25 cellular contexts compared by ENCODE assay signal in the genomic region with DNA sequence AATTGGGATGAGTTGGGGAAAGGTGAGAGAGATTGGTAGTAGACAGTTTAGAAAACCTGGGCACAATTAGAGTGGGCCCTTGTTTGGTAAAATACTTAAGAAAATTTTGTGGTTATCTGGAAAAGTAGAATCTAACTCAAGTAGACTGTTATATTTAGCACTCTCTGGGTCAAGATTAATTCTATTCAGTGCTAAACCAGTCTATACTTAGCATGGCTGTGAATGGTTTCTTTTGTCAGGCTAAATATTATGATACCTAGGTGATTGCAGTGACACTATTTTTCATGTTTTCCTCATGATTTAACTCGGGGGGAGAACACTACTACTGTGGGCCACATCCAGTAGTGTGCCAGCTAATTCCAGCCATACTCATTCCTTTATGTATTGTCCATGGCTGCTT.
"Had no signal": no experiment of that assay in that cellular context is flagged by ENCODE, and none has a peak within 500 bp of the region (broad histone marks: within the 10 kb centered on the region; RNA-seq: fewer than 3 reads in every experiment).

No MANE protein-coding gene starts in this region.

- H3K27ac ChIP-seq: adrenal gland, foreskin keratinocyte, hepatocyte, right lobe of liver, skin epidermis, tibial artery had no signal

- H3K4me3 ChIP-seq: adrenal gland, hepatocyte, mucosa of descending colon, right lobe of liver, skin epidermis, tibial artery had no signal

- H3K27me3 ChIP-seq: adrenal gland, foreskin keratinocyte, hepatocyte, right lobe of liver, tibial artery had no signal

- DNase-seq: activated B cell treated with CpG ODN at 0.5 μM for 24 hours; activated CD4-positive, alpha-beta T cell treated with anti-CD3 and anti-CD28 coated beads for 36 hours; activated CD4-positive, alpha-beta T cell treated with anti-CD3 and anti-CD28 coated beads, Interleukin-2, amount 50 U/mL, for 4 hours; activated CD8-positive, alpha-beta memory T cell treated with anti-CD3 and anti-CD28 coated beads, Interleukin-2, amount 50 U/mL, for 48 hours; activated naive CD4-positive, alpha-beta T cell; activated T-cell treated with anti-CD3 and anti-CD28 coated beads, Interleukin-2, amount 50 U/mL, for 4 hours; adrenal gland; effector CD4-positive, alpha-beta T cell; foreskin keratinocyte; kidney glomerular epithelial cell; mesendoderm; mucosa of descending colon; nephron progenitor cell; nucleus accumbens; right lobe of liver; stimulated activated CD4-positive, alpha-beta T cell treated with anti-CD3 and anti-CD28 coated beads, Interleukin-1b, Interleukin-23, amount 100 ng/mL, for 48 hours; substantia nigra; T-helper 17 cell; tibial artery had no signal

- H2AFZ ChIP-seq: hepatocyte had no signal

- H3K9me3 ChIP-seq: mucosa of descending colon, right lobe of liver, tibial artery had no signal

- H3K4me3 Mint-ChIP-seq: activated B cell treated with CpG ODN at 0.5 μM for 24 hours; activated CD4-positive, alpha-beta T cell treated with anti-CD3 and anti-CD28 coated beads for 36 hours; activated naive CD8-positive, alpha-beta T cell; activated T-cell treated with anti-CD3 and anti-CD28 coated beads, Interleukin-2, amount 50 U/mL, for 4 hours; dendritic cell treated with granulocyte-macrophage colony-stimulating factor and Interleukin-4, amounts not matched to agents 40 ng/mL and 50 ng/mL, for 4 days; nephron progenitor cell; stimulated activated naive CD8-positive, alpha-beta T cell treated with anti-CD3 and anti-CD28 coated beads, Interleukin-15, Interleukin-2, amounts not matched to agents 100 ng/mL and 50 ng/mL, for 24 hours; T-helper 17 cell had no signal

- H3K4me1 Mint-ChIP-seq: nephron progenitor cell had no signal

- H3K4me1 ChIP-seq: adrenal gland, foreskin keratinocyte, right lobe of liver had no signal

- H3K27me3 Mint-ChIP-seq: activated B cell treated with CpG ODN at 0.5 μM for 24 hours; activated CD4-positive, alpha-beta T cell treated with anti-CD3 and anti-CD28 coated beads for 36 hours; activated naive CD8-positive, alpha-beta T cell; dendritic cell treated with granulocyte-macrophage colony-stimulating factor and Interleukin-4, amounts not matched to agents 40 ng/mL and 50 ng/mL, for 4 days; stimulated activated naive CD8-positive, alpha-beta T cell treated with anti-CD3 and anti-CD28 coated beads, Interleukin-15, Interleukin-2, amounts not matched to agents 100 ng/mL and 50 ng/mL, for 24 hours; T-helper 17 cell had no signal

- H3K36me3 ChIP-seq: adrenal gland, right lobe of liver had no signal

- H3K79me2 ChIP-seq: hepatocyte had no signal

- ATAC-seq: activated CD4-positive, alpha-beta T cell treated with anti-CD3 and anti-CD28 coated beads for 36 hours; activated T-cell treated with anti-CD3 and anti-CD28 coated beads, Interleukin-2, amount 50 U/mL, for 4 hours; foreskin keratinocyte; mucosa of descending colon; right lobe of liver; T-helper 17 cell had no signal

- H3K4me2 ChIP-seq: hepatocyte had no signal

- H3K9me3 Mint-ChIP-seq: activated B cell treated with CpG ODN at 0.5 μM for 24 hours; activated T-cell treated with anti-CD3 and anti-CD28 coated beads, Interleukin-2, amount 50 U/mL, for 4 hours; activated T-helper 2 cell treated with anti-CD3 and anti-CD28 coated beads, Interferon-gamma antibody, Interleukin-2, Interleukin-4, amounts not matched to agents 10 μg/mL and 5 μg/mL and 100 μg/mL, durations not matched to agents 14 hours and 24 hours and 36 hours; dendritic cell treated with granulocyte-macrophage colony-stimulating factor and Interleukin-4, amounts not matched to agents 40 ng/mL and 50 ng/mL, for 4 days; nephron progenitor cell; stimulated activated naive CD8-positive, alpha-beta T cell treated with anti-CD3 and anti-CD28 coated beads, Interleukin-15, Interleukin-2, amounts not matched to agents 100 ng/mL and 50 ng/mL, for 24 hours had no signal

- H3K27ac Mint-ChIP-seq: activated B cell treated with CpG ODN at 0.5 μM for 24 hours; activated CD4-positive, alpha-beta T cell treated with anti-CD3 and anti-CD28 coated beads for 36 hours; activated naive CD8-positive, alpha-beta T cell; activated T-helper 2 cell treated with anti-CD3 and anti-CD28 coated beads, Interferon-gamma antibody, Interleukin-2, Interleukin-4, amounts not matched to agents 10 μg/mL and 5 μg/mL and 100 μg/mL, durations not matched to agents 14 hours and 24 hours and 36 hours; dendritic cell treated with granulocyte-macrophage colony-stimulating factor and Interleukin-4, amounts not matched to agents 40 ng/mL and 50 ng/mL, for 4 days; nephron progenitor cell; stimulated activated naive CD8-positive, alpha-beta T cell treated with anti-CD3 and anti-CD28 coated beads, Interleukin-15, Interleukin-2, amounts not matched to agents 100 ng/mL and 50 ng/mL, for 24 hours; T-helper 17 cell had no signal
